Comparison of ENCODE assay signal across 1 cellular context in the genomic region with DNA sequence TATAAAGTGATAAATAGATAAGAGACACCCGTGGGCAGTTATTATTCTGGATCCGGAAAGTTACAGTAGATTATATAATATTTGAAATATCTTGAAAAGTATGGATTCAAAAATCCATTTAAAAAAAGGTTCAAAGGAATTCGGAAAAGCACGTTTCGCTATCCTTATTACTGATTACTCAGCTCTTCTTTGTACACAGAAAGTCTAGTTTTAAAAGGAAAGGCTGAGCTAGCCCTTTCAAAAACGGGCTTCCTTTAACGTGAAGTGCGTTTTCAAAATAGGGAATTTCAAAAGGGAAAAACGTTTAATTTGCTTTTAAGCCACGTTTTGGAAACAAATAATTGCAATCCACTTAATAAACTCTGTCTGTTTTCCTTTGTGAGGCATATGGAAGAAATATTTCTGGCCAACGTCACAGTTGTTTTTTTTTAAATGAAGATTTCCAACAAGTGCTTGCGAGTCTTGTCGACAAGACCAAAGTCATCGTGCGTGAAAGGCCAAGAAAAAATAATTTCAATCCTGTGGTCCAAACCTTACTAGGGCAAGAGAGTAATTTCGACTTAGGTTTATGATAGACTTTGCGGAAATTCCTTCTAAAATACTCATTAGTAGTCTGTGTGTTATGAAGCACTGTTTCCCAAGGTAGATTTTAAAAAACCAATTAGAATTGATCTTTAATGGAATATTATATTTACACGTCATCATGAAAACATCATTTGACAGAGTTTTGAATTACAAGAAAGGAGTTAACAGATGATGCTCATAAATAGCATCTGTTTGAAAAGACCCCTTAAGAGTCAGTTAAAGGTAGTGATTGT.
TF ChIP-seq lines count a peak whose summit lies in the region.

No MANE protein-coding gene starts in this region.

TF ChIP-seq in endothelial cell of umbilical vein, 7 proteins besides CTCF, POLR2A, EP300 and RAD21 (continued from another document):
- TF ChIP-seq, protein P1, sequence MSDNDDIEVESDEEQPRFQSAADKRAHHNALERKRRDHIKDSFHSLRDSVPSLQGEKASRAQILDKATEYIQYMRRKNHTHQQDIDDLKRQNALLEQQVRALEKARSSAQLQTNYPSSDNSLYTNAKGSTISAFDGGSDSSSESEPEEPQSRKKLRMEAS (IDR thresholded peaks at IDR 0.05; ENCODE audit: insufficient read depth, insufficient read length): no peak
- TF ChIP-seq EZH2 (IDR thresholded peaks at IDR 0.05; ENCODE audit: borderline replicate concordance, low read depth, low read length, severe bottlenecking): no peak
- TF ChIP-seq MYC (IDR thresholded peaks at IDR 0.05; ENCODE audit: low read depth, low read length): no peak
TF ChIP-seq in endothelial cell of umbilical vein: peak in this region for 0.
